8 cellular contexts compared by ENCODE assay signal in genomic region chr4:86940176-86940575, GRCh38. TPM values are rescaled to one million over a fixed set of nuclear protein-coding genes. Genes with fewer than 3 reads are reported as not detected.
DNase-seq lines count a peak whose midpoint lies in the region; ATAC-seq and TF ChIP-seq lines count a peak whose summit lies in the region.

No MANE protein-coding gene starts in this region.

- no peak overlapping the region for H2AFZ ChIP-seq in osteoblast (ENCODE audit: low read length)

- H3K4me3 Mint-ChIP-seq in activated B cell treated with CpG ODN at 0.5 μM for 24 hours = peak overlapping the region; percentile 69

- H3K27ac ChIP-seq in osteoblast (ENCODE audit: low read depth, low read length) (no peak overlapping the region), WERI-Rb-1 (no peak overlapping the region), aorta (ENCODE audit: low read depth in 1 of 2, low read length in 2 of 2) (peak overlapping the region in 1 of 2 donors; percentile 47)

- H3K4me2 ChIP-seq in osteoblast (ENCODE audit: insufficient read depth, low read length) = peak overlapping the region; percentile 41

- no peak for TF ChIP-seq CTCF in activated B cell treated with CpG ODN at 0.5 μM for 24 hours (IDR thresholded peaks at IDR 0.05)
- no peak for TF ChIP-seq CTCF in osteoblast (IDR thresholded peaks at IDR 0.05; ENCODE audit: extremely low read depth, low read depth, low read length)
- TF ChIP-seq CTCF in GM13976 (IDR thresholded peaks at IDR 0.05; ENCODE audit: borderline replicate concordance, control extremely low read depth, extremely low read depth, insufficient read depth, missing control alignments) = no peak
- TF ChIP-seq CTCF in WERI-Rb-1 (IDR thresholded peaks at IDR 0.05; ENCODE audit: low read depth, low read length) = no peak

- peaks cover 75% of the 10 kb centered on the region for H3K4me1 Mint-ChIP-seq in activated B cell treated with CpG ODN at 0.5 μM for 24 hours

- H3K9me3 ChIP-seq in osteoblast (ENCODE audit: low read depth, low read length) (no peaks in the 10 kb centered on the region), WERI-Rb-1 (ENCODE audit: severe bottlenecking) (no peaks in the 10 kb centered on the region), aorta (ENCODE audit: control insufficient read depth, low read length) (no peaks in the 10 kb centered on the region)

- H3K27me3 Mint-ChIP-seq in activated B cell treated with CpG ODN at 0.5 μM for 24 hours = no peaks in the 10 kb centered on the region

- WGBS in aorta, 2 donors = 46 to 73% methylated on average over 3 of the region's 3 CpGs

- intact Hi-C loops in activated B cell treated with CpG ODN at 0.5 μM for 24 hours (cut with micrococcal nuclease) (no loop called here), aorta (cut with DNase I) (no loop called here)

- CTCF ChIA-PET in activated B cell treated with CpG ODN at 0.5 μM for 24 hours (lab: Charles Lee) = interaction anchor here (1.1 to 6.5 kb wide), 4 partner anchors 17 to 154 kb away, joined by 3 to 68 read pairs (median 8); no protein-coding TSS in a partner anchor

- H3K36me3 ChIP-seq in osteoblast (ENCODE audit: insufficient read depth, low read length) (no peaks in the 10 kb centered on the region), WERI-Rb-1 (no peaks in the 10 kb centered on the region), aorta (ENCODE audit: control insufficient read depth in 1 of 2, insufficient read depth in 2 of 2, low read length in 1 of 2) (no peaks in the 10 kb centered on the region)

- peaks cover 11% of the 10 kb centered on the region for H3K36me3 Mint-ChIP-seq in activated B cell treated with CpG ODN at 0.5 μM for 24 hours (ENCODE audit: low read depth)

- H3K9me3 Mint-ChIP-seq in activated B cell treated with CpG ODN at 0.5 μM for 24 hours = no peaks in the 10 kb centered on the region

- ATAC-seq in GM18511 (IDR thresholded peaks at IDR 0.05; ENCODE audit: unreplicated experiment) (peak; percentile 10), HG02588 (IDR thresholded peaks at IDR 0.05; ENCODE audit: unreplicated experiment) (peak; percentile 2), activated B cell treated with CpG ODN at 0.5 μM for 24 hours (ENCODE audit: low read depth) (no peak), aorta (ENCODE audit: low FRiP score) (no peak)

- DNase-seq in activated B cell treated with CpG ODN at 0.5 μM for 24 hours = no peak
- DNase-seq in osteoblast (ENCODE audit: insufficient read length, low spot score, missing footprints) = peak; percentile 82
- DNase-seq in GM13976 (ENCODE audit: low spot score) = no peak
- no peak for DNase-seq in WERI-Rb-1
- DNase-seq in T-helper 9 cell = no peak
- no peak for DNase-seq in aorta

- in situ Hi-C loops in GM13976 (cut with MboI; ENCODE audit: low sequenced_read_pairs, unreplicated experiment) = loop anchor here (5.0 to 25.0 kb wide), 2 partner anchors 67 to 497 kb away; no protein-coding TSS in a partner anchor

- H3K4me3 ChIP-seq in osteoblast (ENCODE audit: insufficient read depth, low read length) (no peak overlapping the region), WERI-Rb-1 (ENCODE audit: low read depth, low read length) (no peak overlapping the region), aorta (ENCODE audit: low read length in 2 of 2) (no peak overlapping the region)

- POLR2A ChIA-PET in activated B cell treated with CpG ODN at 0.5 μM for 24 hours (lab: Charles Lee) = interaction anchor here (1.3 to 8.9 kb wide), 6 partner anchors 18 to 482 kb away, joined by 3 to 256 read pairs (median 4); partner anchors contain the start of gene NUDT9

- H3K27ac Mint-ChIP-seq in activated B cell treated with CpG ODN at 0.5 μM for 24 hours = peak overlapping the region; percentile 84

- H3K27me3 ChIP-seq in osteoblast (ENCODE audit: insufficient read depth, low read length) (no peaks in the 10 kb centered on the region), WERI-Rb-1 (ENCODE audit: insufficient read depth, low read depth, severe bottlenecking) (no peaks in the 10 kb centered on the region), aorta (ENCODE audit: control insufficient read depth in 1 of 2, insufficient read depth in 2 of 2, low read length in 1 of 2) (no peaks in the 10 kb centered on the region)

- peaks cover 65% of the 10 kb centered on the region for H3K79me2 ChIP-seq in osteoblast (ENCODE audit: insufficient read depth, low read length)

- peaks cover 16% of the 10 kb centered on the region for H4K20me1 ChIP-seq in osteoblast (ENCODE audit: insufficient read depth, low read length)

- H3K4me1 ChIP-seq in osteoblast (ENCODE audit: insufficient read depth, low read length) (peaks cover 28% of the 10 kb centered on the region), aorta (ENCODE audit: control insufficient read depth in 1 of 2, insufficient read depth in 2 of 2, low read length in 2 of 2) (no peaks in the 10 kb centered on the region)

RNA-seq across cellular contexts. Expression of gene AFF1, which starts 5.4 kb away (rescaled TPM):
- total RNA-seq in activated B cell treated with CpG ODN at 0.5 μM for 24 hours = 60.0 and 60.8 TPM in 2 replicates
- 19.5 and 22.7 TPM in 2 replicates for total RNA-seq in osteoblast
- total RNA-seq in aorta = 100 to 1,000 TPM in 1 of 2 donors, 10 to 100 TPM in 1; 99.6 to 107 TPM
- 10 to 100 TPM in 1 of 2 donors, 1 to 10 TPM in 1; 4.8 to 15.0 TPM for polyA plus RNA-seq in aorta

RNA-seq across cellular contexts. Expression of gene C4orf36, which starts 48.0 kb away (rescaled TPM):
- total RNA-seq in activated B cell treated with CpG ODN at 0.5 μM for 24 hours (not detected in 2 replicates), osteoblast (0.72 and 0.88 TPM in 2 replicates), aorta (1 to 10 TPM in 1 of 2 donors, not detected in 1; 1.2 TPM)
- under 1 TPM in 1 of 2 donors, not detected in 1; 0.36 TPM for polyA plus RNA-seq in aorta

Comparison
In these comparisons a context has a peak if more than half of its experiments do, and no peak if none do; other contexts are left out.
1. ATAC-seq: peak in GM18511 (single experiment) and HG02588 (single experiment); none in activated B cell treated with CpG ODN at 0.5 μM for 24 hours (single experiment) and aorta (single experiment).